ENCODE assay signal across 8 cellular contexts in the genomic region with DNA sequence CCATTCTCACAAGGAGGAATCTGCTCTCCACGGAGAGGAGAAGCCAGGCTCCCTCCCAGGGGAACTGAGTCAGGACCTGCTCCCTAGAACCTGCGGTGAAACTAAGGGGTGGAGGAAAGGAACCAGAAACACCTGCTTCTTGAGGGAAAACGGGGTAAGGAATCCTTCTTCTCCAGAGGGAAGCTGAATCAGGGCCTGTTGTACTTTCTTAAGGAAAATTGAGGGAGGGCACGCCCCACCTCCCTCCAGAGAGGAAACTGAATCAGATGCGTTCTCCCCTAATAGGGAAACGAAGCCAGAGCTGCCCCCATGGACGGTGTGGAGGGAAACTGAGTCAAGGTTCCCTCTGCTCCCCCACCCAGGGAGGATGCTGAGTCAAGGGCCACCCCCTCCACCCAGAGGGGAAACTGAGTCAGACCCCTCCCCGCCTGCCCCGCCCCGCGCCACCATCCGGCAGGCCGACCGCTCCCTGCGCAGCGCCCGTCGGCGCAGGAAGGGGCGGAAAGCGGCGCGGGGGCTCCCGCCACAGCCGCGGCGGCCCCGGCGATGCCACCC. TPM values are rescaled to one million over a fixed set of nuclear protein-coding genes. Genes with fewer than 3 reads are reported as not detected.
DNase-seq lines count a peak whose midpoint lies in the region; ATAC-seq, FAIRE-seq and TF ChIP-seq lines count a peak whose summit lies in the region.

No MANE protein-coding gene starts in this region.

- DNase-seq in CD8-positive, alpha-beta memory T cell, result no peak
- DNase-seq in adrenal gland, result peak in 3 of 7 donors; percentile 31 to 64 (median 46)
- DNase-seq in tibial nerve (ENCODE audit: low spot score in 2 of 2), result no peak
- no peak for DNase-seq in amygdala (lab: John Stamatoyannopoulos, UW)
- DNase-seq in iPS-NIHi7 (ENCODE audit: extremely low spot score), result no peak
- DNase-seq in GM12892 (ENCODE audit: insufficient read length), result no peak

- peak overlapping the region; percentile 83 to 91 (median 86) for H3K4me3 Mint-ChIP-seq in CD8-positive, alpha-beta memory T cell

- peak; percentile 16 for ATAC-seq in HG02870 (IDR thresholded peaks at IDR 0.05; ENCODE audit: unreplicated experiment)

- CTCF ChIA-PET in CD8-positive, alpha-beta memory T cell (lab: Charles Lee), result interaction anchor here (1.1 to 2.6 kb wide), 5 partner anchors 9 to 228 kb away, joined by 3 to 9 read pairs (median 4); a partner anchor contains a TSS

- H3K9me3 Mint-ChIP-seq in CD8-positive, alpha-beta memory T cell, result no peaks in the 10 kb centered on the region

- peaks cover 35 to 56% (median 36%) of the 10 kb centered on the region in 3 donors for H3K4me1 Mint-ChIP-seq in CD8-positive, alpha-beta memory T cell

- FAIRE-seq in GM12892 (lab: Jason Lieb, UNC), result no peak

- H3K4me3 ChIP-seq in CD8-positive, alpha-beta memory T cell (ENCODE audit: low read length), result peak overlapping the region; percentile 97
- peak overlapping the region; percentile 39 to 97 (median 83) for H3K4me3 ChIP-seq in adrenal gland
- H3K4me3 ChIP-seq in liver (ENCODE audit: low read depth in 1 of 3, low read length in 3 of 3), result peak overlapping the region; percentile 83 to 100 (median 98)
- peak overlapping the region; percentile 88 to 93 (median 90) for H3K4me3 ChIP-seq in tibial nerve

- H3K4me1 ChIP-seq in CD8-positive, alpha-beta memory T cell (ENCODE audit: insufficient read depth, low read length), result peaks cover 22% of the 10 kb centered on the region
- H3K4me1 ChIP-seq in adrenal gland (replicated peaks in 1 of 2), result peaks cover 10 to 22% of the 10 kb centered on the region in 2 donors
- peaks cover 0 to 30% (median 16%) of the 10 kb centered on the region in 4 donors for H3K4me1 ChIP-seq in liver (ENCODE audit: control insufficient read depth in 4 of 4, insufficient read depth in 4 of 4, low read length in 3 of 4)
- peaks cover 4 to 33% (median 27%) of the 10 kb centered on the region in 4 donors for H3K4me1 ChIP-seq in tibial nerve

- WGBS in adrenal gland, 4 donors, result 0 to 2% (median 1%) methylated on average over 7 to 29 of the region's 29 CpGs
- under 1% methylated on average over 29 of the region's 29 CpGs for WGBS in liver
- 0 to 2% methylated on average over 7 of the region's 29 CpGs for WGBS in tibial nerve, 2 donors

- H3K27me3 Mint-ChIP-seq in CD8-positive, alpha-beta memory T cell, result no peaks in the 10 kb centered on the region

- TF ChIP-seq POLR2A in adrenal gland (IDR thresholded peaks at IDR 0.05), result no peak
- no peak for TF ChIP-seq POLR2A in tibial nerve (IDR thresholded peaks at IDR 0.05)
- no peak for TF ChIP-seq POLR2A in GM12892 (IDR thresholded peaks at IDR 0.05; ENCODE audit: low read depth, low read length)

- H3K27ac ChIP-seq in CD8-positive, alpha-beta memory T cell (ENCODE audit: low read depth, low read length), result peak overlapping the region; percentile 97
- H3K27ac ChIP-seq in adrenal gland, result peak overlapping the region; percentile 94 to 100 (median 98)
- H3K27ac ChIP-seq in liver (ENCODE audit: low read depth in 1 of 2, low read length in 2 of 2), result peak overlapping the region; percentile 100
- peak overlapping the region; percentile 93 to 99 (median 96) for H3K27ac ChIP-seq in tibial nerve

- peaks cover 11 to 52% (median 14%) of the 10 kb centered on the region in 3 donors for H3K36me3 Mint-ChIP-seq in CD8-positive, alpha-beta memory T cell

- POLR2A ChIA-PET in CD8-positive, alpha-beta memory T cell (lab: Charles Lee), result interaction anchor here (0.7 to 4.1 kb wide), 13 partner anchors 9 to 883 kb away, joined by 3 to 46 read pairs (median 4); a partner anchor contains a TSS

- no peak for TF ChIP-seq CTCF in adrenal gland (IDR thresholded peaks at IDR 0.05)
- no peak for TF ChIP-seq CTCF in liver (IDR thresholded peaks at IDR 0.05; ENCODE audit: low read depth, low read length, missing input control)
- TF ChIP-seq CTCF in tibial nerve (IDR thresholded peaks at IDR 0.05), result no peak

- H3K27me3 ChIP-seq in CD8-positive, alpha-beta memory T cell (ENCODE audit: insufficient read depth, low read length, poor library complexity, severe bottlenecking), result no peaks in the 10 kb centered on the region
- H3K27me3 ChIP-seq in adrenal gland (no peaks in the 10 kb centered on the region), liver (ENCODE audit: control insufficient read depth in 4 of 4, insufficient read depth in 4 of 4, low read length in 3 of 4) (no peaks in the 10 kb centered on the region), tibial nerve (no peaks in the 10 kb centered on the region)

- no peaks in the 10 kb centered on the region for H3K9me3 ChIP-seq in CD8-positive, alpha-beta memory T cell (ENCODE audit: low read length)
- H3K9me3 ChIP-seq in adrenal gland (replicated peaks in 1 of 3), result no peaks in the 10 kb centered on the region
- H3K9me3 ChIP-seq in liver (ENCODE audit: control insufficient read depth in 4 of 4, low read length in 3 of 4), result no peaks in the 10 kb centered on the region
- no peaks in the 10 kb centered on the region for H3K9me3 ChIP-seq in tibial nerve

- intact Hi-C loops in adrenal gland (cut with DNase I), result no loop called here

- peak overlapping the region; percentile 99 to 100 for H3K9ac ChIP-seq in liver (ENCODE audit: low read depth in 1 of 2, low read length in 2 of 2)

- peak overlapping the region; percentile 77 to 99 (median 90) for H3K27ac Mint-ChIP-seq in CD8-positive, alpha-beta memory T cell

- TF ChIP-seq EP300 in tibial nerve (IDR thresholded peaks at IDR 0.05), result no peak

- no peak for TF ChIP-seq RAD21 in liver (IDR thresholded peaks at IDR 0.05)

- H3K36me3 ChIP-seq in CD8-positive, alpha-beta memory T cell (ENCODE audit: insufficient read depth, low read length), result peaks cover 42% of the 10 kb centered on the region
- peaks cover 0 to 40% of the 10 kb centered on the region in 2 donors for H3K36me3 ChIP-seq in adrenal gland (replicated peaks in 1 of 2)
- peaks cover 9 to 32% (median 29%) of the 10 kb centered on the region in 4 donors for H3K36me3 ChIP-seq in liver (ENCODE audit: control insufficient read depth in 4 of 4, insufficient read depth in 3 of 4, low read depth in 1 of 4, low read length in 3 of 4)
- H3K36me3 ChIP-seq in tibial nerve, result peaks cover 0 to 45% (median 31%) of the 10 kb centered on the region in 3 donors

TF ChIP-seq in liver, 16 proteins besides CTCF, POLR2A, EP300 and RAD21 (continues in another document):
- TF ChIP-seq, protein P1, sequence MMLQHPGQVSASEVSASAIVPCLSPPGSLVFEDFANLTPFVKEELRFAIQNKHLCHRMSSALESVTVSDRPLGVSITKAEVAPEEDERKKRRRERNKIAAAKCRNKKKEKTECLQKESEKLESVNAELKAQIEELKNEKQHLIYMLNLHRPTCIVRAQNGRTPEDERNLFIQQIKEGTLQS (IDR thresholded peaks at IDR 0.05), result no peak
- TF ChIP-seq HNF4G (IDR thresholded peaks at IDR 0.05) (no peak), FOXA2 (IDR thresholded peaks at IDR 0.05) (no peak), RXRA (IDR thresholded peaks at IDR 0.05) (no peak), TAF1 (conservative IDR thresholded peaks at IDR 0.05) (no peak), SP1 (IDR thresholded peaks at IDR 0.05) (no peak), FOXA1 (IDR thresholded peaks at IDR 0.05) (no peak), HNF4A (conservative IDR thresholded peaks at IDR 0.05) (no peak), JUND (IDR thresholded peaks at IDR 0.05) (no peak)
- TF ChIP-seq, protein P2, sequence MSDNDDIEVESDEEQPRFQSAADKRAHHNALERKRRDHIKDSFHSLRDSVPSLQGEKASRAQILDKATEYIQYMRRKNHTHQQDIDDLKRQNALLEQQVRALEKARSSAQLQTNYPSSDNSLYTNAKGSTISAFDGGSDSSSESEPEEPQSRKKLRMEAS (IDR thresholded peaks at IDR 0.05), result no peak

RNA-seq across cellular contexts. Expression of a gene that starts 0.4 kb away (rescaled TPM):
- 10 to 100 TPM; 87.3 to 89.7 TPM for total RNA-seq in CD8-positive, alpha-beta memory T cell
- polyA plus RNA-seq in CD8-positive, alpha-beta memory T cell, result 76.0 TPM
- 10 to 100 TPM; 31.7 to 76.2 (median 69.6) TPM for total RNA-seq in adrenal gland
- 10 to 100 TPM; 38.2 to 64.6 (median 46.7) TPM for polyA plus RNA-seq in adrenal gland
- total RNA-seq in liver, result 10 to 100 TPM; 11.1 to 22.6 TPM
- 10 to 100 TPM; 21.3 to 30.7 TPM for polyA plus RNA-seq in liver
- 10 to 100 TPM; 44.6 to 70.8 (median 51.7) TPM for total RNA-seq in tibial nerve
- polyA plus RNA-seq in GM12892 (2012; ENCODE audit: missing spikeins), result 28.2 TPM

RNA-seq across cellular contexts. Expression of a gene that starts 24.4 kb away (rescaled TPM):
- 100 to 1,000 TPM; 111 to 123 TPM for total RNA-seq in CD8-positive, alpha-beta memory T cell
- polyA plus RNA-seq in CD8-positive, alpha-beta memory T cell, result 335 TPM
- 100 to 1,000 TPM in 1 of 8 donors, 10 to 100 TPM in 7; 51.3 to 108 (median 76.3) TPM for total RNA-seq in adrenal gland
- 100 to 1,000 TPM in 2 of 3 donors, 1 to 10 TPM in 1; 8.7 to 377 (median 171) TPM for polyA plus RNA-seq in adrenal gland
- total RNA-seq in liver, result 10 to 100 TPM; 15.4 to 34.9 TPM
- polyA plus RNA-seq in liver, result 10 to 100 TPM; 16.1 to 29.5 TPM
- 100 to 1,000 TPM in 1 of 4 donors, 10 to 100 TPM in 3; 50.2 to 103 (median 65.0) TPM for total RNA-seq in tibial nerve
- 26.0 TPM for polyA plus RNA-seq in GM12892 (2012; ENCODE audit: missing spikeins)

RNA-seq across cellular contexts. Expression of a gene that starts 46.7 kb away (rescaled TPM):
- total RNA-seq in CD8-positive, alpha-beta memory T cell, result 10 to 100 TPM; 46.4 to 53.1 TPM
- 8.5 TPM for polyA plus RNA-seq in CD8-positive, alpha-beta memory T cell
- total RNA-seq in adrenal gland (10 to 100 TPM; 28.6 to 45.0 (median 41.9) TPM), liver (10 to 100 TPM; 11.5 to 13.4 TPM), tibial nerve (10 to 100 TPM; 21.0 to 53.4 (median 29.8) TPM)
- polyA plus RNA-seq in adrenal gland (10 to 100 TPM in 2 of 3 donors, 1 to 10 TPM in 1; 9.0 to 29.9 (median 19.2) TPM), liver (10 to 100 TPM in 1 of 2 donors, 1 to 10 TPM in 1; 4.7 to 12.8 TPM)
- 7.8 TPM for polyA plus RNA-seq in GM12892 (2012; ENCODE audit: missing spikeins)

RNA-seq across cellular contexts. Expression of a gene that starts 48.3 kb away (rescaled TPM):
- 10 to 100 TPM; 61.6 to 65.5 TPM for total RNA-seq in CD8-positive, alpha-beta memory T cell
- polyA plus RNA-seq in CD8-positive, alpha-beta memory T cell, result 23.5 TPM
- total RNA-seq in adrenal gland (10 to 100 TPM; 40.2 to 84.4 (median 57.8) TPM), liver (10 to 100 TPM; 23.7 to 49.3 TPM), tibial nerve (100 to 1,000 TPM in 1 of 4 donors, 10 to 100 TPM in 3; 64.2 to 112 (median 83.9) TPM)
- polyA plus RNA-seq in adrenal gland (100 to 1,000 TPM in 1 of 3 donors, 10 to 100 TPM in 2; 11.1 to 143 (median 85.2) TPM), liver (10 to 100 TPM; 22.9 to 49.7 TPM)
- polyA plus RNA-seq in GM12892 (2012; ENCODE audit: missing spikeins), result 15.2 TPM

RNA-seq across cellular contexts. Expression of a gene that starts 49.7 kb away (rescaled TPM):
- total RNA-seq in CD8-positive, alpha-beta memory T cell, result 10 to 100 TPM; 79.9 to 87.1 TPM
- polyA plus RNA-seq in CD8-positive, alpha-beta memory T cell, result 49.5 TPM
- total RNA-seq in adrenal gland (10 to 100 TPM; 55.9 to 89.6 (median 66.8) TPM), liver (10 to 100 TPM; 16.1 to 20.7 TPM), tibial nerve (100 to 1,000 TPM in 1 of 4 donors, 10 to 100 TPM in 3; 68.1 to 118 (median 92.3) TPM)
- polyA plus RNA-seq in adrenal gland (100 to 1,000 TPM in 2 of 3 donors, 10 to 100 TPM in 1; 52.0 to 199 (median 107) TPM), liver (10 to 100 TPM; 15.5 to 22.9 TPM)
- polyA plus RNA-seq in GM12892 (2012; ENCODE audit: missing spikeins), result 29.7 TPM
